Comparison of ENCODE assay signal across 12 cellular contexts in the genomic region with DNA sequence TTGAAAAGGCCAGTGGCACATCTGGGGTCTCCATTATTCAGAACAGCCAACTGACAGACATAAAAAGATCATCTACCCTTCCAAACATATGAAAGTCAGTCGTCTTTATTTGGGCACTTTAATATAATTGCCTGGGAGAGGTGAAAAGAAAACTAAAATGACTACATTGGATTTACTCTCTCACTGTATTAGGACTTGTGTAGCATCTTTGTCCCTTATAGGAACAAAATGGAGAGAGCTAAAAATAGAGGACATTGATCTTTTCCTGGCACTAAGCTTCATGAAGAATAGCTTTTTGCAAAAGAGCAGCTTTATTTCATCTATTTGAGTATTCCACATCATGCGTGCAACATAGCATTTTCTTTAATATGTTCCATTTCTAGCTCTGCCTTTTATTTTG.
DNase-seq lines count a peak whose midpoint lies in the region; ATAC-seq and TF ChIP-seq lines count a peak whose summit lies in the region.
"Had no signal": no experiment of that assay in that cellular context is flagged by ENCODE, and none has a peak within 500 bp of the region (broad histone marks: within the 10 kb centered on the region; RNA-seq: fewer than 3 reads in every experiment).

No MANE protein-coding gene starts in this region.

- DNase-seq in HL-60 (ENCODE audit: low read depth in 1 of 2, low spot score in 1 of 2), result no peak
- no peak for DNase-seq in caudate nucleus (lab: John Stamatoyannopoulos, UW)
- DNase-seq in medulla oblongata (ENCODE audit: extremely low spot score), result peak; percentile 15
- DNase-seq in SIG-M5 (lab: John Stamatoyannopoulos, UW), result no peak
- no peak for DNase-seq in right cardiac atrium
- DNase-seq in activated T-cell treated with anti-CD3 and anti-CD28 coated beads, Interleukin-2, amount 50 U/mL, for 48 hours, result no peak
- DNase-seq: Caco-2; CD8-positive, alpha-beta T cell; DND-41; GDM1 had no signal

- H3K9me3 ChIP-seq in right cardiac atrium (ENCODE audit: control insufficient read depth, low read length), result no peaks in the 10 kb centered on the region
- H3K9me3 ChIP-seq: Caco-2, HAP-1 had no signal

- H3K27me3 ChIP-seq in HL-60 (ENCODE audit: insufficient read depth, poor library complexity, severe bottlenecking) (no peaks in the 10 kb centered on the region), right cardiac atrium (ENCODE audit: control insufficient read depth, insufficient read depth) (no peaks in the 10 kb centered on the region)

- 58% methylated on average over 2 of the region's 2 CpGs for WGBS in right cardiac atrium

- H3K4me3 ChIP-seq in HL-60 (replicated peaks; ENCODE audit: insufficient read depth, low read length) (no peak overlapping the region), right cardiac atrium (ENCODE audit: low read length) (no peak overlapping the region)
- H3K4me3 ChIP-seq: HAP-1 had no signal

- intact Hi-C loops in right cardiac atrium (cut with DNase I), result no loop called here

- H3K4me1 ChIP-seq in right cardiac atrium (ENCODE audit: control insufficient read depth, insufficient read depth, low read length), result no peaks in the 10 kb centered on the region
- H3K4me1 ChIP-seq: Caco-2, HAP-1 had no signal

- peak overlapping the region; percentile 46 for H3K27ac ChIP-seq in HL-60 (replicated peaks)
- peak overlapping the region; percentile 39 for H3K27ac ChIP-seq in caudate nucleus (ENCODE audit: low read depth, low read length)
- peak overlapping the region; percentile 67 for H3K27ac ChIP-seq in temporal lobe (ENCODE audit: low read depth, low read length)
- H3K27ac ChIP-seq in right cardiac atrium (ENCODE audit: low read length), result no peak overlapping the region

- ATAC-seq in right cardiac atrium, result no peak
- ATAC-seq: CD8-positive, alpha-beta T cell had no signal

- TF ChIP-seq CTCF in HL-60 (IDR thresholded peaks at IDR 0.05; ENCODE audit: insufficient read depth, low read length), result no peak
